12 cellular contexts compared by ENCODE assay signal in the genomic region with DNA sequence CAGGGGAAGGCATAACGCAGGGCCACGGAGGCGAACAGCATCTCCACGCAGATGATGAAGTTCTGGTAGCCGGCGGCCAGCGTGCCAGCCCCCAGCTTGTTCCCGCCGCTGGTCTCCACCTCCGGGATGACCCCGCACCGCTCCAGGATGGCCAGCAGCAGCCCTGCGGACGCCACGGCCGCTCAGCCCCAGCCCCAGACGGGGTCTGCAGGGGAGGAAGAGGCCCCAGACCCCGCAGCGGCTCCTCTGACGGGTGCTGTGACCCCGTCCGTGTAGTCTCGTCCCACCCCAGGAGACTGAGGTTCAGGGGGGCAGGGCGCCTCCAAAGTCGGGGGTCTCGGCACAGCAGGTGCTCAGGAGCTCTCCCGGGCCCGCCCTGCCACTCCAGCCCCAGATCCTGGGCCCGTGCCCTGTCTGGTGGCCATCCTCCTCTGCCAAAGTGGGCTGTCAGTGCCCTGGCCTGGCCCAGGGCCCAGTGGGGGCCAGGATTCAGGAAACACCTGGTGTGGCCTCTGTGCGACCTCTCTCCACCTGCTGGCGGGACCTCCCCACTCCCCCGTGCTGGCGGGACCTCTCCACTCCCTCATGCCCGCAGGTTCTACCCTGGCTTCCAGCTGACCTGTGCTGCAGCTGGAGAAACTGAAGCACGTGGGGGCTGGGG. TPM values are rescaled to one million over a fixed set of nuclear protein-coding genes. Genes with fewer than 3 reads are reported as not detected.
A peak's percentile ranks its signal among the peaks of the same experiment; 100 is the strongest.
DNase-seq lines count a peak whose midpoint lies in the region; ATAC-seq and TF ChIP-seq lines count a peak whose summit lies in the region.
"Had no signal": no experiment of that assay in that cellular context is flagged by ENCODE, and none has a peak within 500 bp of the region (broad histone marks: within the 10 kb centered on the region; RNA-seq: fewer than 3 reads in every experiment).

No MANE protein-coding gene starts in this region.

- H3K36me3 Mint-ChIP-seq in activated T-cell treated with anti-CD3 and anti-CD28 coated beads, Interleukin-2, amount 50 U/mL, for 24 hours (ENCODE audit: low read depth): peaks cover 8% of the 10 kb centered on the region
- H3K36me3 Mint-ChIP-seq in memory B cell: no peaks in the 10 kb centered on the region

- WGBS in IMR-90 (ENCODE audit: extremely low coverage in 2 of 2, insufficient read length in 1 of 2), 2 experiments: 85% methylated on average over 16 of the region's 35 CpGs; no CpG with 5 or more reads in 1 of the 2 experiments

- no peak overlapping the region for H3K4me3 Mint-ChIP-seq in activated T-cell treated with anti-CD3 and anti-CD28 coated beads, Interleukin-2, amount 50 U/mL, for 24 hours
- peak overlapping the region; percentile 37 for H3K4me3 Mint-ChIP-seq in memory B cell

- H3K56ac ChIP-seq in IMR-90 (ENCODE audit: extremely low read depth, insufficient read depth, low read length): no peak overlapping the region

- no peak overlapping the region for H3K9ac ChIP-seq in IMR-90 (ENCODE audit: low read depth, low read length)

- POLR2A ChIA-PET in IMR-90 (lab: Charles Lee; ENCODE audit: unreplicated experiment): no interaction called here

- H2BK15ac ChIP-seq in IMR-90 (ENCODE audit: low read depth, low read length): no peak overlapping the region

- H2BK120ac ChIP-seq in IMR-90 (ENCODE audit: low read depth, low read length): no peak overlapping the region

- peak overlapping the region; percentile 47 for H3K27ac Mint-ChIP-seq in activated T-cell treated with anti-CD3 and anti-CD28 coated beads, Interleukin-2, amount 50 U/mL, for 24 hours
- H3K27ac Mint-ChIP-seq in memory B cell: no peak overlapping the region

- H3K23ac ChIP-seq in IMR-90 (ENCODE audit: low read depth, low read length): no peak overlapping the region

- H2AK5ac ChIP-seq in IMR-90 (ENCODE audit: low read depth, low read length): peak overlapping the region; percentile 16; the same call in 1 of the 2 replicates

- intact Hi-C loops in IMR-90 (cut with micrococcal nuclease): no loop called here

- TF ChIP-seq POLR2A in IMR-90 (IDR thresholded peaks at IDR 0.05; ENCODE audit: low read depth, low read length): no peak

- no peak overlapping the region for H2AK9ac ChIP-seq in IMR-90 (replicated peaks; ENCODE audit: low read depth, low read length, poor library complexity)

- H3K14ac ChIP-seq in IMR-90 (replicated peaks; ENCODE audit: low read depth, low read length): no peak overlapping the region

- H3K27ac ChIP-seq in IMR-90 (ENCODE audit: insufficient read depth, low read length) (no peak overlapping the region), substantia nigra (ENCODE audit: low read depth, low read length, poor library complexity, severe bottlenecking) (no peak overlapping the region)

- no peak overlapping the region for H2BK5ac ChIP-seq in IMR-90 (ENCODE audit: low read depth, low read length, poor library complexity, severe bottlenecking)

- no peak overlapping the region for H2BK20ac ChIP-seq in IMR-90 (ENCODE audit: low read depth, low read length)

- H3K9me3 ChIP-seq in BE2C (no peaks in the 10 kb centered on the region), IMR-90 (ENCODE audit: control insufficient read depth, insufficient read depth, low read length) (no peaks in the 10 kb centered on the region)

- no TSS peak for BruUV-seq in IMR-90 (replicated peaks; lab: Mats Ljungman, UMichigan)

- no peaks in the 10 kb centered on the region for H3K27me3 Mint-ChIP-seq in activated T-cell treated with anti-CD3 and anti-CD28 coated beads, Interleukin-2, amount 50 U/mL, for 24 hours
- peaks cover 8% of the 10 kb centered on the region for H3K27me3 Mint-ChIP-seq in memory B cell

- no peak overlapping the region for H4K5ac ChIP-seq in IMR-90 (ENCODE audit: low read depth, low read length)

- in situ Hi-C loops in IMR-90 (cut with MboI; ENCODE audit: low sequenced_read_pairs): no loop called here

- no peak overlapping the region for H3K4me3 ChIP-seq in BE2C (ENCODE audit: low read depth, low read length)
- H3K4me3 ChIP-seq in IMR-90 (ENCODE audit: insufficient read depth, low read depth, low read length): no peak overlapping the region

- no peak overlapping the region for H3K4ac ChIP-seq in IMR-90 (ENCODE audit: low read depth, low read length)

- no peak overlapping the region for H2AFZ ChIP-seq in IMR-90 (replicated peaks; ENCODE audit: low read length, poor library complexity)

- H3K79me1 ChIP-seq in IMR-90 (ENCODE audit: low read depth in 1 of 2, low read length in 2 of 2): peaks cover 0 to 5% of the 10 kb centered on the region in 2 experiments; a peak in 1 of 4 replicates

- ATAC-seq in IMR-90 (ENCODE audit: low read depth): no peak
- ATAC-seq in memory B cell (ENCODE audit: low read depth): peak; percentile 14

- no peaks in the 10 kb centered on the region; the same call in 1 of the 2 replicates for H4K20me1 ChIP-seq in IMR-90 (ENCODE audit: insufficient read depth, low read length)

- DNase-seq in activated T-cell treated with anti-CD3 and anti-CD28 coated beads, Interleukin-2, amount 50 U/mL, for 24 hours: no peak
- DNase-seq in activated T-cell treated with anti-CD3 and anti-CD28 coated beads, Interleukin-2, amount 50 U/mL, for 1 hour: no peak
- DNase-seq in BE2C (peak; percentile 16), IMR-90 (no peak), memory B cell (ENCODE audit: low spot score in 2 of 2) (no peak), substantia nigra (lab: John Stamatoyannopoulos, UW) (no peak), COLO668 (lab: John Stamatoyannopoulos, UW; ENCODE audit: unreplicated experiment) (no peak), iPS-NIHi7 (ENCODE audit: extremely low spot score) (no peak)
- DNase-seq: DMS153, NCI-H1436, NCI-H2081, NCI-H510A treated with DMSO at 0.1 percent for 48 hours had no signal

- H3K27me3 ChIP-seq in BE2C (peaks cover 4% of the 10 kb centered on the region; the same call in 1 of the 2 replicates), IMR-90 (ENCODE audit: control insufficient read depth, insufficient read depth, low read length) (no peaks in the 10 kb centered on the region)

- TF ChIP-seq RAD21 in IMR-90 (IDR thresholded peaks at IDR 0.05; ENCODE audit: low read length): no peak

- no peaks in the 10 kb centered on the region; the same call in 1 of the 2 replicates for H3K9me1 ChIP-seq in IMR-90 (ENCODE audit: insufficient read depth, low read length)

- no peaks in the 10 kb centered on the region for H3K9me3 Mint-ChIP-seq in activated T-cell treated with anti-CD3 and anti-CD28 coated beads, Interleukin-2, amount 50 U/mL, for 24 hours
- H3K9me3 Mint-ChIP-seq in memory B cell: no peaks in the 10 kb centered on the region

- no peak overlapping the region for H4K91ac ChIP-seq in IMR-90 (ENCODE audit: insufficient read depth, low read depth, low read length)

- H3K36me3 ChIP-seq in BE2C (no peaks in the 10 kb centered on the region), IMR-90 (ENCODE audit: control insufficient read depth, insufficient read depth, low read length) (peaks cover 17% of the 10 kb centered on the region)

- H3K4me2 ChIP-seq in IMR-90 (ENCODE audit: low read depth, low read length): no peak overlapping the region

- TF ChIP-seq CTCF in BE2C (IDR thresholded peaks at IDR 0.05; ENCODE audit: low read depth, low read length): no peak
- TF ChIP-seq CTCF in IMR-90 (conservative IDR thresholded peaks at IDR 0.05; ENCODE audit: low read depth, low read length): no peak

- peaks cover 3% of the 10 kb centered on the region for H3K4me1 Mint-ChIP-seq in activated T-cell treated with anti-CD3 and anti-CD28 coated beads, Interleukin-2, amount 50 U/mL, for 24 hours (ENCODE audit: low read depth)
- peaks cover 9% of the 10 kb centered on the region for H3K4me1 Mint-ChIP-seq in memory B cell

- H4K8ac ChIP-seq in IMR-90 (ENCODE audit: low read depth in 2 of 2, low read length in 2 of 2): no peak overlapping the region

- CTCF ChIA-PET in IMR-90 (lab: Yijun Ruan, JAX): no interaction called here

- dilution Hi-C loops in IMR-90 (cut with HindIII; ENCODE audit: low sequenced_read_pairs, unreplicated experiment): no loop called here

- no peak overlapping the region for H3K18ac ChIP-seq in IMR-90 (ENCODE audit: low read depth, low read length)

- H3K4me1 ChIP-seq in BE2C (peaks cover 9% of the 10 kb centered on the region), IMR-90 (ENCODE audit: control insufficient read depth, insufficient read depth, low read length) (no peaks in the 10 kb centered on the region)

TF ChIP-seq in IMR-90, 13 proteins besides CTCF, POLR2A, EP300 and RAD21 (continues in another document):
- TF ChIP-seq MAZ (IDR thresholded peaks at IDR 0.05; ENCODE audit: borderline replicate concordance, low read depth, low read length): no peak
- no peak for TF ChIP-seq MAFK (IDR thresholded peaks at IDR 0.05; ENCODE audit: low read depth, low read length)
- no peak for TF ChIP-seq RFX5 (IDR thresholded peaks at IDR 0.05; ENCODE audit: low read depth, low read length)

RNA-seq across cellular contexts. Expression of a gene that starts 8.1 kb away (rescaled TPM):
- 0.59 TPM for polyA plus RNA-seq in BE2C (2012; ENCODE audit: insufficient read depth, insufficient read length, low read depth)
- total RNA-seq in IMR-90 (2012; rRNA removed): 0.28 and 0.36 TPM in 2 replicates
- 1.9 TPM in 2 replicates for polyA plus RNA-seq in IMR-90 (2012; rRNA removed)
- 0.74 and 1.2 TPM in 2 replicates for polyA plus RNA-seq in IMR-90 (2012; cell fraction: cytosol; rRNA removed)
- polyA plus RNA-seq in IMR-90 (2012; cell fraction: nucleus; rRNA removed; ENCODE audit: low replicate concordance): 4.1 and 11.5 TPM in 2 replicates

RNA-seq across cellular contexts. Expression of a gene that starts 17.4 kb away (rescaled TPM):
- 1.6 TPM for polyA plus RNA-seq in BE2C (2012; ENCODE audit: insufficient read depth, insufficient read length, low read depth)
- total RNA-seq in IMR-90 (2012; rRNA removed): 16.4 and 19.2 TPM in 2 replicates
- polyA plus RNA-seq in IMR-90 (2012; rRNA removed): 27.1 and 27.9 TPM in 2 replicates
- 9.3 and 16.3 TPM in 2 replicates for polyA plus RNA-seq in IMR-90 (2012; cell fraction: cytosol; rRNA removed)
- 216 and 262 TPM in 2 replicates for polyA plus RNA-seq in IMR-90 (2012; cell fraction: nucleus; rRNA removed; ENCODE audit: low replicate concordance)

RNA-seq across cellular contexts. Expression of a gene that starts 21.9 kb away (rescaled TPM):
- polyA plus RNA-seq in BE2C (2012; ENCODE audit: insufficient read depth, insufficient read length, low read depth): 179 TPM
- total RNA-seq in IMR-90 (2012; rRNA removed): 30.6 and 37.3 TPM in 2 replicates
- 52.5 and 54.1 TPM in 2 replicates for polyA plus RNA-seq in IMR-90 (2012; rRNA removed)
- polyA plus RNA-seq in IMR-90 (2012; cell fraction: cytosol; rRNA removed): 44.0 and 63.2 TPM in 2 replicates
- polyA plus RNA-seq in IMR-90 (2012; cell fraction: nucleus; rRNA removed; ENCODE audit: low replicate concordance): 74.3 and 81.9 TPM in 2 replicates

RNA-seq across cellular contexts. Expression of a gene that starts 43.7 kb away (rescaled TPM):
- polyA plus RNA-seq in BE2C (2012; ENCODE audit: insufficient read depth, insufficient read length, low read depth): 280 TPM
- 9.3 and 10.0 TPM in 2 replicates for total RNA-seq in IMR-90 (2012; rRNA removed)
- 40.1 and 47.1 TPM in 2 replicates for polyA plus RNA-seq in IMR-90 (2012; rRNA removed)
- 32.2 and 35.8 TPM in 2 replicates for polyA plus RNA-seq in IMR-90 (2012; cell fraction: cytosol; rRNA removed)
- polyA plus RNA-seq in IMR-90 (2012; cell fraction: nucleus; rRNA removed; ENCODE audit: low replicate concordance): 80.3 and 296 TPM in 2 replicates
